In genomic region chr11:71302534-71302909, GRCh38 we compare ENCODE assay signal across 21 cellular contexts. TPM values are rescaled to one million over a fixed set of nuclear protein-coding genes. Genes with fewer than 3 reads are reported as not detected.
"Had no signal": no experiment of that assay in that cellular context is flagged by ENCODE, and none has a peak within 500 bp of the region (broad histone marks: within the 10 kb centered on the region; RNA-seq: fewer than 3 reads in every experiment).

No MANE protein-coding gene starts in this region.

- ATAC-seq: activated CD4-positive, CD25-positive, alpha-beta regulatory T cell treated with anti-CD3 and anti-CD28 coated beads, Interleukin-2, amount 50 U/mL, for 24 hours; activated T-cell treated with anti-CD3 and anti-CD28 coated beads, Interleukin-2, amount 50 U/mL, for 72 hours; left lung; stimulated activated effector memory CD8-positive, alpha-beta T cell treated with anti-CD3 and anti-CD28 coated beads, Interleukin-12 subunit alpha, Interleukin-12 subunit beta, amount 100 ng/mL, for 72 hours had no signal

- H3K27me3 ChIP-seq: breast epithelium, right atrium auricular region had no signal

- H3K9me3 ChIP-seq: adrenal gland, breast epithelium, esophagus squamous epithelium, left lung, right atrium auricular region had no signal

- H3K4me1 ChIP-seq: adrenal gland, breast epithelium, left lung, right atrium auricular region had no signal

- H3K27ac ChIP-seq: adrenal gland, breast epithelium, esophagus squamous epithelium, left lung, right atrium auricular region had no signal

- H3K36me3 ChIP-seq: adrenal gland, breast epithelium, esophagus squamous epithelium, left lung, right atrium auricular region had no signal

- H3K4me3 ChIP-seq: adrenal gland, breast epithelium, esophagus squamous epithelium, left lung, right atrium auricular region, smooth muscle cell had no signal

- H3K4me2 ChIP-seq: smooth muscle cell had no signal

- DNase-seq: activated CD4-positive, alpha-beta T cell treated with anti-CD3 and anti-CD28 coated beads, Interleukin-2, amount 50 U/mL, for 4 hours; activated gamma-delta T cell; activated T-cell treated with anti-CD3 and anti-CD28 coated beads, Interleukin-2, amount 50 U/mL, for 72 hours; cerebellar nuclear complex; effector CD8-positive, alpha-beta T cell; esophagus squamous epithelium; hippocampal formation; nephron progenitor cell; occipital lobe; stimulated activated CD4-positive, alpha-beta T cell treated with anti-CD3 and anti-CD28 coated beads, Interleukin-4, amount 100 ng/mL, for 24 hours; T1000 had no signal

RNA-seq across cellular contexts. Expression of gene SHANK2, which starts 50.1 kb away (rescaled TPM):
- total RNA-seq: activated CD8-positive, alpha-beta memory T cell treated with anti-CD3 and anti-CD28 coated beads for 36 hours; endothelial cell of umbilical vein; T-helper 1 cell treated with Interleukin-12 subunit alpha and Interleukin-12 subunit beta and Interleukin-4 antibody, amounts not matched to agents 30 ng/mL and 1 ng/mL, for 36 hours had no signal
- polyA plus RNA-seq: endothelial cell of umbilical vein had no signal
